11 cellular contexts compared by ENCODE assay signal in the genomic region with DNA sequence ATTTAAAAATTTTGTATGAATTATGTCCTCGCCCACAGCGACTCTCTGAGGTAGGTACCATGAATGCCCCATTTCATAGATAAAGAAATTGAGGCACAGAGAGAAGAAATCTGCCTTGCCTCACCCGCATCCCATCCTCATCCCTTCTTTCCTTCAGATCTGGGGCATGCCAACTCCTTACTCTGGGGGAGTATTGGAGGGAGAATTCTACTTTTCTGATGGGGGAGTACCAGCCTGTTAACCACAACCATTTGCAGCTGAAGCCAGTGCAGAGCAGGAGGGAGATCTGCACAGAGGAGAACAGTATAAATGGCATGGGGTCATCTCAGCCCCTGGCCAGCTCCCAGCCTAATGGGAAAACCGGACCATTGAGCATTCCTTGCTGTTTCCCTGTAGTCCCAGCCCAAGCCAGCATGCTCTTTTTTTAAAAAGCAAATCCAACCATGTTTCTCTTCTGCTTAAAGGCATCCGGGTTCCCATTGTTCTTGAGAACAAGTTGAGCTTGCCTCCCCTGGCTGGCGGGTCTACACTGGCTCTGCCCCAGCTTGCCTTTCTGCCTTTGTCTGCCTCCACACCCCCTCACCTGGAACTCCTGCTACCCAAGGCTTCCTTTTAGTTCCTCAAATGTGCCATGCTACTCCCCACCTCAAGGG. TPM values are rescaled to one million over a fixed set of nuclear protein-coding genes. Genes with fewer than 3 reads are reported as not detected.
A peak's percentile ranks its signal among the peaks of the same experiment; 100 is the strongest.
DNase-seq lines count a peak whose midpoint lies in the region; ATAC-seq and TF ChIP-seq lines count a peak whose summit lies in the region.
"Had no signal": no experiment of that assay in that cellular context is flagged by ENCODE, and none has a peak within 500 bp of the region (broad histone marks: within the 10 kb centered on the region; RNA-seq: fewer than 3 reads in every experiment).

No MANE protein-coding gene starts in this region.

- H2BK12ac ChIP-seq in mesenchymal stem cell (ENCODE audit: low read length in 2 of 2), result no peak overlapping the region

- H3K9ac ChIP-seq in mesenchymal stem cell (ENCODE audit: low read length), result no peak overlapping the region

- peaks cover 3% of the 10 kb centered on the region for H3K36me3 Mint-ChIP-seq in stimulated activated naive CD8-positive, alpha-beta T cell treated with anti-CD3 and anti-CD28 coated beads, Interleukin-15, Interleukin-2, amounts not matched to agents 100 ng/mL and 50 ng/mL, for 24 hours (ENCODE audit: low read depth)
- H3K36me3 Mint-ChIP-seq in brain, result no peaks in the 10 kb centered on the region
- peaks cover 0 to 4% (median 4%) of the 10 kb centered on the region in 5 donors for H3K36me3 Mint-ChIP-seq in naive thymus-derived CD4-positive, alpha-beta T cell

- no peak overlapping the region for H2AK5ac ChIP-seq in mesenchymal stem cell (ENCODE audit: low read length, severe bottlenecking)

- H3K4me2 ChIP-seq in mesenchymal stem cell (ENCODE audit: low read length, poor library complexity, severe bottlenecking), result no peak overlapping the region

- peaks cover 0 to 9% of the 10 kb centered on the region in 2 donors for H3K4me1 ChIP-seq in naive thymus-derived CD4-positive, alpha-beta T cell (ENCODE audit: control insufficient read depth in 2 of 2, insufficient read depth in 2 of 2, low read length in 2 of 2)
- peaks cover 24% of the 10 kb centered on the region for H3K4me1 ChIP-seq in mesenchymal stem cell (ENCODE audit: control insufficient read depth, insufficient read depth, low read depth, low read length)
- H3K4me1 ChIP-seq: SJCRH30 had no signal

- H3K18ac ChIP-seq in mesenchymal stem cell (ENCODE audit: low read depth in 1 of 2, low read length in 2 of 2), result no peak overlapping the region

- H3K4ac ChIP-seq in mesenchymal stem cell (ENCODE audit: low read depth in 1 of 2, low read length in 2 of 2), result no peak overlapping the region

- H3K27me3 Mint-ChIP-seq in stimulated activated naive CD8-positive, alpha-beta T cell treated with anti-CD3 and anti-CD28 coated beads, Interleukin-15, Interleukin-2, amounts not matched to agents 100 ng/mL and 50 ng/mL, for 24 hours, result peaks cover 69% of the 10 kb centered on the region
- H3K27me3 Mint-ChIP-seq in brain, result peaks cover 95% of the 10 kb centered on the region
- peaks cover 59 to 79% (median 67%) of the 10 kb centered on the region in 5 donors for H3K27me3 Mint-ChIP-seq in naive thymus-derived CD4-positive, alpha-beta T cell

- H3K4me1 Mint-ChIP-seq in stimulated activated naive CD8-positive, alpha-beta T cell treated with anti-CD3 and anti-CD28 coated beads, Interleukin-15, Interleukin-2, amounts not matched to agents 100 ng/mL and 50 ng/mL, for 24 hours (ENCODE audit: low read depth), result peaks cover 23% of the 10 kb centered on the region
- H3K4me1 Mint-ChIP-seq in brain, result peaks cover 30% of the 10 kb centered on the region
- peaks cover 6 to 29% (median 18%) of the 10 kb centered on the region in 7 donors for H3K4me1 Mint-ChIP-seq in naive thymus-derived CD4-positive, alpha-beta T cell

- no peaks in the 10 kb centered on the region for H3K36me3 ChIP-seq in naive thymus-derived CD4-positive, alpha-beta T cell (ENCODE audit: control insufficient read depth in 2 of 3, insufficient read depth in 3 of 3, low read length in 3 of 3)
- H3K36me3 ChIP-seq in mesenchymal stem cell (ENCODE audit: control insufficient read depth in 1 of 2, insufficient read depth in 2 of 2, low read depth in 1 of 2, low read length in 2 of 2), result peaks cover 3 to 6% of the 10 kb centered on the region in 2 experiments
- H3K36me3 ChIP-seq: SJCRH30 had no signal

- H3K9me3 Mint-ChIP-seq in stimulated activated naive CD8-positive, alpha-beta T cell treated with anti-CD3 and anti-CD28 coated beads, Interleukin-15, Interleukin-2, amounts not matched to agents 100 ng/mL and 50 ng/mL, for 24 hours, result no peaks in the 10 kb centered on the region
- peaks cover 0 to 4% (median 0%) of the 10 kb centered on the region in 5 experiments for H3K9me3 Mint-ChIP-seq in brain
- peaks cover 0 to 11% (median 1%) of the 10 kb centered on the region in 11 donors for H3K9me3 Mint-ChIP-seq in naive thymus-derived CD4-positive, alpha-beta T cell

- POLR2A ChIA-PET in naive thymus-derived CD4-positive, alpha-beta T cell (lab: Charles Lee), result no interaction called here

- H4K91ac ChIP-seq in mesenchymal stem cell (ENCODE audit: low read length), result no peak overlapping the region

- TF ChIP-seq CTCF in brain (conservative IDR thresholded peaks at IDR 0.05), result no peak

- H2BK5ac ChIP-seq in mesenchymal stem cell (ENCODE audit: low read depth, low read length, poor library complexity, severe bottlenecking), result no peak overlapping the region

- no peak overlapping the region for H3K14ac ChIP-seq in mesenchymal stem cell (ENCODE audit: low read length in 2 of 2)

- peaks cover 0 to 14% of the 10 kb centered on the region in 2 donors for H3K27me3 ChIP-seq in naive thymus-derived CD4-positive, alpha-beta T cell (ENCODE audit: control insufficient read depth in 2 of 2, insufficient read depth in 2 of 2, low read length in 2 of 2)
- H3K27me3 ChIP-seq in mesenchymal stem cell (ENCODE audit: control insufficient read depth in 1 of 2, insufficient read depth in 1 of 2, low read length in 2 of 2), result peaks cover 0 to 89% of the 10 kb centered on the region in 2 experiments
- H3K27me3 ChIP-seq: SJCRH30 had no signal

- H3K9me3 ChIP-seq in naive thymus-derived CD4-positive, alpha-beta T cell (ENCODE audit: control insufficient read depth in 2 of 3, low read length in 3 of 3), result no peaks in the 10 kb centered on the region
- no peaks in the 10 kb centered on the region for H3K9me3 ChIP-seq in mesenchymal stem cell (ENCODE audit: control insufficient read depth, low read length)
- H3K9me3 ChIP-seq: SJCRH30 had no signal

- H3K27ac Mint-ChIP-seq in stimulated activated naive CD8-positive, alpha-beta T cell treated with anti-CD3 and anti-CD28 coated beads, Interleukin-15, Interleukin-2, amounts not matched to agents 100 ng/mL and 50 ng/mL, for 24 hours, result no peak overlapping the region
- H3K27ac Mint-ChIP-seq in brain, result peak overlapping the region in 4 of 5 experiments; percentile 35 to 80 (median 51)
- peak overlapping the region in 1 of 9 donors; percentile 29 for H3K27ac Mint-ChIP-seq in naive thymus-derived CD4-positive, alpha-beta T cell

- no peak overlapping the region for H3K27ac ChIP-seq in naive thymus-derived CD4-positive, alpha-beta T cell (ENCODE audit: low read depth, low read length)
- no peak overlapping the region for H3K27ac ChIP-seq in mesenchymal stem cell (ENCODE audit: low read length, poor library complexity, severe bottlenecking)
- H3K27ac ChIP-seq: SJCRH30 had no signal

- H4K8ac ChIP-seq in mesenchymal stem cell (ENCODE audit: low read length), result no peak overlapping the region

- no peak for ATAC-seq in stimulated activated naive CD8-positive, alpha-beta T cell treated with anti-CD3 and anti-CD28 coated beads, Interleukin-15, Interleukin-2, amounts not matched to agents 100 U/mL and 50 U/mL, for 24 hours
- no peak for ATAC-seq in naive thymus-derived CD4-positive, alpha-beta T cell

- no peak overlapping the region for H3K23ac ChIP-seq in mesenchymal stem cell (ENCODE audit: low read length in 2 of 2)

- peak overlapping the region; percentile 65 for H3K4me3 Mint-ChIP-seq in stimulated activated naive CD8-positive, alpha-beta T cell treated with anti-CD3 and anti-CD28 coated beads, Interleukin-15, Interleukin-2, amounts not matched to agents 100 ng/mL and 50 ng/mL, for 24 hours
- H3K4me3 Mint-ChIP-seq in brain, result peak overlapping the region; percentile 72 to 84 (median 79)
- peak overlapping the region; percentile 65 to 85 (median 78) for H3K4me3 Mint-ChIP-seq in naive thymus-derived CD4-positive, alpha-beta T cell

- H2BK15ac ChIP-seq in mesenchymal stem cell (ENCODE audit: low read depth, poor library complexity, severe bottlenecking), result no peak overlapping the region

- DNase-seq in stimulated activated naive CD8-positive, alpha-beta T cell treated with anti-CD3 and anti-CD28 coated beads, Interleukin-15, Interleukin-2, amounts not matched to agents 100 U/mL and 50 U/mL, for 24 hours, result no peak
- DNase-seq in naive thymus-derived CD4-positive, alpha-beta T cell, result no peak
- DNase-seq in D341Med (ENCODE audit: low spot score) (no peak), NCI-H510A (lab: John Stamatoyannopoulos, UW) (no peak), foreskin melanocyte (no peak), mesenchymal stem cell (no peak)
- DNase-seq: effector memory CD4-positive, alpha-beta T cell; NCI-H187 treated with DMSO at 0.1 percent for 48 hours had no signal

- WGBS in mesenchymal stem cell, result 34% methylated on average over 3 of the region's 6 CpGs

- CTCF ChIA-PET in naive thymus-derived CD4-positive, alpha-beta T cell (lab: Charles Lee), result no interaction called here

- intact Hi-C loops in naive thymus-derived CD4-positive, alpha-beta T cell (cut with micrococcal nuclease), result no loop called here

- H2BK120ac ChIP-seq in mesenchymal stem cell (ENCODE audit: low read depth, low read length), result no peak overlapping the region

- no peak overlapping the region for H2AFZ ChIP-seq in mesenchymal stem cell (ENCODE audit: low read depth, low read length)

- no peak overlapping the region for H3K4me3 ChIP-seq in naive thymus-derived CD4-positive, alpha-beta T cell (ENCODE audit: low read length)
- H3K4me3 ChIP-seq in mesenchymal stem cell (ENCODE audit: insufficient read depth in 1 of 2, low read depth in 1 of 2, low read length in 2 of 2), result peak overlapping the region in 1 of 2 experiments; percentile 90

- H3K79me1 ChIP-seq in mesenchymal stem cell (replicated peaks; ENCODE audit: low read length, poor library complexity, severe bottlenecking), result no peaks in the 10 kb centered on the region

RNA-seq across cellular contexts. Expression of gene ZNF503, which starts 8.7 kb away (rescaled TPM):
- polyA plus RNA-seq in brain (ENCODE audit: insufficient read depth, low read depth, low replicate concordance), result 7.6 TPM
- 1 to 10 TPM in 1 of 5 experiments, under 1 TPM in 3, not detected in 1; 0.07 to 3.6 (median 0.54) TPM for total RNA-seq in naive thymus-derived CD4-positive, alpha-beta T cell
- not detected for polyA plus RNA-seq in naive thymus-derived CD4-positive, alpha-beta T cell
- polyA plus RNA-seq in mesenchymal stem cell (2013, experiment 1 of 2), result 110 TPM
- polyA plus RNA-seq in mesenchymal stem cell (2013, experiment 2 of 2), result 112 TPM

RNA-seq across cellular contexts. Expression of gene LRMDA, which starts 21.2 kb away (rescaled TPM):
- 8.3 TPM for polyA plus RNA-seq in brain (ENCODE audit: insufficient read depth, low read depth, low replicate concordance)
- 10 to 100 TPM in 1 of 5 experiments, 1 to 10 TPM in 1, under 1 TPM in 1, not detected in 2; 0.57 to 14.9 (median 3.0) TPM for total RNA-seq in naive thymus-derived CD4-positive, alpha-beta T cell
- not detected for polyA plus RNA-seq in naive thymus-derived CD4-positive, alpha-beta T cell
- polyA plus RNA-seq in mesenchymal stem cell (2013, experiment 1 of 2), result 3.8 TPM
- polyA plus RNA-seq in mesenchymal stem cell (2013, experiment 2 of 2), result 5.7 TPM
